Comparison of ENCODE assay signal across 9 cellular contexts in the genomic region with DNA sequence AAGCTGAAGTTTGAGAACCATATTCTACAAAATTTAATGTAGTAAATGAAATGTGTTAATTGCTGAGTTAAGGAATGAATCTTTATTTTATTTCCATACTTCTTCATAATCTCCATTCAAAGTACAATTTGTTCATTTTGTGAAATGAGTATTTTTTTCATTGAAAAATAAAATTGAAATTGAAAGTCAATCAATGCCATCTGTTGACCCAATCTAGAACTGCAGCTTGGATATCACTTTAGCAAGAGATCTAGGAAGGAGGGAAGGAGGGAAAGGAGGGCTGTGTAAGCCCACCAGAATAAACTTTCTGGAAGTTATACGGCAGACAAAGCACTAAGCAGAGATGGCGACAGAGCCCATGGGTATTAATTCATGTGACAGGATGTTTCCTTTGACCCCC.
A peak's percentile ranks its signal among the peaks of the same experiment; 100 is the strongest.
DNase-seq lines count a peak whose midpoint lies in the region; FAIRE-seq and TF ChIP-seq lines count a peak whose summit lies in the region.
"Had no signal": no experiment of that assay in that cellular context is flagged by ENCODE, and none has a peak within 500 bp of the region (broad histone marks: within the 10 kb centered on the region; RNA-seq: fewer than 3 reads in every experiment).

No MANE protein-coding gene starts in this region.

- DNase-seq in Daoy (ENCODE audit: low read depth), result peak; percentile 7
- no peak for DNase-seq in colonic mucosa
- no peak for DNase-seq in osteoblast (ENCODE audit: insufficient read length, low spot score, missing footprints)
- no peak for DNase-seq in occipital lobe (lab: John Stamatoyannopoulos, UW)
- DNase-seq in HTR-8/SVneo (ENCODE audit: insufficient read length, low spot score), result no peak
- DNase-seq in NCI-H1930 (lab: John Stamatoyannopoulos, UW), result no peak
- no peak for DNase-seq in GM19238 (ENCODE audit: insufficient read length, low spot score)
- DNase-seq: activated CD8-positive, alpha-beta memory T cell treated with anti-CD3 and anti-CD28 coated beads, Interleukin-2, amount 50 U/mL, for 4 hours had no signal

- H2AFZ ChIP-seq in KMS-11 (ENCODE audit: low read depth) (no peak overlapping the region; the same call in 1 of the 2 replicates), osteoblast (ENCODE audit: low read length) (no peak overlapping the region)

- H3K4me3 ChIP-seq in KMS-11 (IDR thresholded peaks at IDR 0.05; ENCODE audit: insufficient read depth, low read depth, low read length) (no peak overlapping the region), colonic mucosa (no peak overlapping the region), osteoblast (ENCODE audit: insufficient read depth, low read length) (no peak overlapping the region)

- FAIRE-seq in HTR-8/SVneo (lab: Jason Lieb, UNC), result no peak

- no peaks in the 10 kb centered on the region for H3K79me2 ChIP-seq in KMS-11 (ENCODE audit: insufficient read depth, low read depth)
- no peaks in the 10 kb centered on the region for H3K79me2 ChIP-seq in osteoblast (ENCODE audit: insufficient read depth, low read length)

- no peaks in the 10 kb centered on the region for H3K9me3 ChIP-seq in colonic mucosa
- H3K9me3 ChIP-seq in osteoblast (ENCODE audit: low read depth, low read length), result no peaks in the 10 kb centered on the region

- peak; percentile 53 for TF ChIP-seq CTCF in KMS-11 (conservative IDR thresholded peaks at IDR 0.05; ENCODE audit: low read depth, low read length)
- TF ChIP-seq CTCF in colonic mucosa (IDR thresholded peaks at IDR 0.05), result peak; percentile 28
- peak; percentile 52 for TF ChIP-seq CTCF in osteoblast (IDR thresholded peaks at IDR 0.05; ENCODE audit: extremely low read depth, low read depth, low read length)

- H3K27ac ChIP-seq in KMS-11 (no peak overlapping the region), colonic mucosa (no peak overlapping the region), osteoblast (ENCODE audit: low read depth, low read length) (no peak overlapping the region)

- no peak overlapping the region for H3K9ac ChIP-seq in KMS-11
- no peak overlapping the region for H3K9ac ChIP-seq in colonic mucosa (ENCODE audit: low read depth in 2 of 2, low read length in 2 of 2)

- no peaks in the 10 kb centered on the region for H3K4me1 ChIP-seq in KMS-11 (ENCODE audit: low read depth, poor library complexity, severe bottlenecking)
- H3K4me1 ChIP-seq in colonic mucosa, result no peaks in the 10 kb centered on the region
- no peaks in the 10 kb centered on the region for H3K4me1 ChIP-seq in osteoblast (ENCODE audit: insufficient read depth, low read length)

- H3K27me3 ChIP-seq in KMS-11 (ENCODE audit: insufficient read depth, low read depth) (no peaks in the 10 kb centered on the region), colonic mucosa (no peaks in the 10 kb centered on the region), osteoblast (ENCODE audit: insufficient read depth, low read length) (peaks cover 9% of the 10 kb centered on the region)

- intact Hi-C loops in colonic mucosa (cut with DNase I), result loop anchor here (5.0 kb wide), 2 partner anchors 211 to 386 kb away; no protein-coding TSS in a partner anchor

- H3K36me3 ChIP-seq in KMS-11 (ENCODE audit: insufficient read depth) (no peaks in the 10 kb centered on the region), colonic mucosa (no peaks in the 10 kb centered on the region), osteoblast (ENCODE audit: insufficient read depth, low read length) (no peaks in the 10 kb centered on the region)

- H3K4me2 ChIP-seq in KMS-11 (no peak overlapping the region), osteoblast (ENCODE audit: insufficient read depth, low read length) (no peak overlapping the region)

- no peaks in the 10 kb centered on the region for H4K20me1 ChIP-seq in KMS-11 (ENCODE audit: insufficient read depth)
- H4K20me1 ChIP-seq in osteoblast (ENCODE audit: insufficient read depth, low read length), result no peaks in the 10 kb centered on the region
